ENCODE assay signal across 15 cellular contexts in the genomic region with DNA sequence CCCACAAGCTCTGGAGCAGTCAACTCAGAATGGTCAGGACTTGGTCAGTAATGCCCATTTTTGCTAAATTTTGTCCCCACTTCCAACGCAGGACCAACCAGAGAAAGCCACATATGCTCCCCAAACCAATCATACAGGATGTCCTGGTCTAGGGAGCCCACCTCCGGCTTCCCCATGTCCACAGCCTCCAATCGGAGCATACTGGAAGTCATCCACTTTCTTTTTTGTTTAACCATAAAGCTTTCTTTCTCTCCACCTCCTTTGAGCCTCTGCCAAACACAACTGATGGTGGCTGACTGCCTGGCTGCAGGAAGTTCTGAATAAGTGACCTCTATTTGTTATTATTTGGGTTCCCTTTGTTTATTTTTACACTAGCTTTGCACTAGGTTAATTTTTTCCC.
DNase-seq lines count a peak whose midpoint lies in the region; ATAC-seq and TF ChIP-seq lines count a peak whose summit lies in the region.
"Had no signal": no experiment of that assay in that cellular context is flagged by ENCODE, and none has a peak within 500 bp of the region (broad histone marks: within the 10 kb centered on the region; RNA-seq: fewer than 3 reads in every experiment).

No MANE protein-coding gene starts in this region.

- H3K27ac ChIP-seq in left ventricle myocardium inferior (replicated peaks): peak overlapping the region; percentile 76
- H3K27ac ChIP-seq: colonic mucosa had no signal

- TF ChIP-seq CTCF in left ventricle myocardium inferior (IDR thresholded peaks at IDR 0.05; ENCODE audit: borderline replicate concordance): no peak

- no peaks in the 10 kb centered on the region for H3K9me3 ChIP-seq in left ventricle myocardium inferior (replicated peaks)
- H3K9me3 ChIP-seq: colonic mucosa had no signal

- intact Hi-C loops in left ventricle myocardium inferior (cut with micrococcal nuclease) (no loop called here), Right ventricle myocardium superior (cut with DNase I) (no loop called here)

- H3K36me3 ChIP-seq in left ventricle myocardium inferior: no peaks in the 10 kb centered on the region
- H3K36me3 ChIP-seq: colonic mucosa had no signal

- ATAC-seq in Right ventricle myocardium superior (ENCODE audit: poor library complexity): no peak
- peak; percentile 86 for ATAC-seq in left lobe of liver
- no peak for ATAC-seq in GM21447 (IDR thresholded peaks at IDR 0.05; ENCODE audit: unreplicated experiment)
- ATAC-seq in HG03039 (IDR thresholded peaks at IDR 0.05; ENCODE audit: unreplicated experiment): no peak
- ATAC-seq: activated naive CD8-positive, alpha-beta T cell treated with anti-CD3 and anti-CD28 coated beads, Interleukin-2, amount 50 U/mL, for 24 hours; WTC11 had no signal

- no peaks in the 10 kb centered on the region for H3K27me3 ChIP-seq in left ventricle myocardium inferior (ENCODE audit: low read depth)
- H3K27me3 ChIP-seq: colonic mucosa had no signal

- peaks cover 40% of the 10 kb centered on the region for H3K4me1 ChIP-seq in left ventricle myocardium inferior
- H3K4me1 ChIP-seq: colonic mucosa had no signal

- no peak for DNase-seq in left ventricle myocardium inferior
- no peak for DNase-seq in Right ventricle myocardium superior
- DNase-seq in cerebellar cortex (ENCODE audit: low spot score): peak; percentile 10
- DNase-seq in left lobe of liver (ENCODE audit: low spot score): peak; percentile 50
- DNase-seq in dermis blood vessel endothelial cell: no peak
- DNase-seq in HPDE6-E6E7 (ENCODE audit: extremely low spot score): no peak
- DNase-seq: ACHN; activated CD8-positive, alpha-beta memory T cell treated with anti-CD3 and anti-CD28 coated beads for 24 hours; activated naive CD8-positive, alpha-beta T cell treated with anti-CD3 and anti-CD28 coated beads, Interleukin-2, amount 50 U/mL, for 24 hours; CD4-positive, alpha-beta T cell; colonic mucosa; SHP77 treated with DMSO at 0.1 percent for 48 hours had no signal

- no peak overlapping the region for H3K4me3 ChIP-seq in left ventricle myocardium inferior
- H3K4me3 ChIP-seq: colonic mucosa had no signal

Comparison
In these comparisons a context has a peak if more than half of its experiments do, and no peak if none do; other contexts are left out.
1. DNase-seq: peak in cerebellar cortex (single experiment) and left lobe of liver (single experiment); none in left ventricle myocardium inferior (single experiment), Right ventricle myocardium superior (single experiment), dermis blood vessel endothelial cell (single experiment) and HPDE6-E6E7 (single experiment).